ENCODE assay signal across 1 cellular context in the genomic region with DNA sequence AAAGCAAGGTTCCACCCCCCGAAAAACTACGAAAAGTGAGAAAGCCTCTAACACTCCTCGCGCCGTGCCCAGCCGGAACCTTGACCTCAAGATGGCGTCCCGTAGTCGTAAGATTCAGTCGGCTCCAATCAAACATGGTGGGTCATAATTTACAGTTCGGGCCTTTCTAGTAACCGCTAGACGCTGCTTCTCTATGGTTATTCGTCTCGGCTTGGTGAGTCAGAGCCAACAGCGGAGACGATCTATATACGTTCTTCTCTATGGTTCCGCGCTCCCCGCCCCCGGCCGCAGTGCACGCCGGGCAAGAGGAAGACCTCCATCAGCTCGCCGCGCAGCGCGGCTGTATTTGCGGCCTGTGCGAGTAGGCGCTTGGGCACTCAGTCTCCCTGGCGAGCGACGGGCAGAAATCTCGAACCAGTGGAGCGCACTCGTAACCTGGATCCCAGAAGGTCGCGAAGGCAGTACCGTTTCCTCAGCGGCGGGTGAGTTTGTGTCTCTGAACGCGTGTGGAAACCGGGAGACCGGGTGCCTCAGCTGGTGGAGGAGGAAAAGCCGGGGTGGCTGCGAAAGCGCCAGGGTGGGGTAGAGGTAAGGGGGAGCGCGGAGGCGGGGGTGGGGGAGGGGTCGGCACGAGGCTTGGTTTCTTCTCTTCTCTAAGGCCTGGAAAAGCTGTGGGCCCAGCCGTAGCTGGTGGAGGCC.
TF ChIP-seq lines count a peak whose summit lies in the region.

A gene (plus strand): TSS at position 311 of the 699 bp plus-strand sequence. CDS start 13,108 bp downstream, outside the sequence.

TF ChIP-seq in HepG2, 621 proteins besides CTCF, POLR2A, EP300 and RAD21 (continued from another document and continues in another):
- no peak for TF ChIP-seq ZBTB1 (CRISPR knock-in tag; IDR thresholded peaks at IDR 0.05; ENCODE audit: borderline replicate concordance)
- TF ChIP-seq FOXC1 (CRISPR knock-in tag; IDR thresholded peaks at IDR 0.05; ENCODE audit: borderline replicate concordance) = peak; percentile 32; the same call in 1 of the 2 replicates
- TF ChIP-seq, protein P1, sequence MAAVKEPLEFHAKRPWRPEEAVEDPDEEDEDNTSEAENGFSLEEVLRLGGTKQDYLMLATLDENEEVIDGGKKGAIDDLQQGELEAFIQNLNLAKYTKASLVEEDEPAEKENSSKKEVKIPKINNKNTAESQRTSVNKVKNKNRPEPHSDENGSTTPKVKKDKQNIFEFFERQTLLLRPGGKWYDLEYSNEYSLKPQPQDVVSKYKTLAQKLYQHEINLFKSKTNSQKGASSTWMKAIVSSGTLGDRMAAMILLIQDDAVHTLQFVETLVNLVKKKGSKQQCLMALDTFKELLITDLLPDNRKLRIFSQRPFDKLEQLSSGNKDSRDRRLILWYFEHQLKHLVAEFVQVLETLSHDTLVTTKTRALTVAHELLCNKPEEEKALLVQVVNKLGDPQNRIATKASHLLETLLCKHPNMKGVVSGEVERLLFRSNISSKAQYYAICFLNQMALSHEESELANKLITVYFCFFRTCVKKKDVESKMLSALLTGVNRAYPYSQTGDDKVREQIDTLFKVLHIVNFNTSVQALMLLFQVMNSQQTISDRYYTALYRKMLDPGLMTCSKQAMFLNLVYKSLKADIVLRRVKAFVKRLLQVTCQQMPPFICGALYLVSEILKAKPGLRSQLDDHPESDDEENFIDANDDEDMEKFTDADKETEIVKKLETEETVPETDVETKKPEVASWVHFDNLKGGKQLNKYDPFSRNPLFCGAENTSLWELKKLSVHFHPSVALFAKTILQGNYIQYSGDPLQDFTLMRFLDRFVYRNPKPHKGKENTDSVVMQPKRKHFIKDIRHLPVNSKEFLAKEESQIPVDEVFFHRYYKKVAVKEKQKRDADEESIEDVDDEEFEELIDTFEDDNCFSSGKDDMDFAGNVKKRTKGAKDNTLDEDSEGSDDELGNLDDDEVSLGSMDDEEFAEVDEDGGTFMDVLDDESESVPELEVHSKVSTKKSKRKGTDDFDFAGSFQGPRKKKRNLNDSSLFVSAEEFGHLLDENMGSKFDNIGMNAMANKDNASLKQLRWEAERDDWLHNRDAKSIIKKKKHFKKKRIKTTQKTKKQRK (IDR thresholded peaks at IDR 0.05; ENCODE audit: low read length) = no peak
- TF ChIP-seq POLR2AphosphoS5 (IDR thresholded peaks at IDR 0.05; ENCODE audit: low read depth, low read length) = peak; percentile 96
- TF ChIP-seq, protein P2, sequence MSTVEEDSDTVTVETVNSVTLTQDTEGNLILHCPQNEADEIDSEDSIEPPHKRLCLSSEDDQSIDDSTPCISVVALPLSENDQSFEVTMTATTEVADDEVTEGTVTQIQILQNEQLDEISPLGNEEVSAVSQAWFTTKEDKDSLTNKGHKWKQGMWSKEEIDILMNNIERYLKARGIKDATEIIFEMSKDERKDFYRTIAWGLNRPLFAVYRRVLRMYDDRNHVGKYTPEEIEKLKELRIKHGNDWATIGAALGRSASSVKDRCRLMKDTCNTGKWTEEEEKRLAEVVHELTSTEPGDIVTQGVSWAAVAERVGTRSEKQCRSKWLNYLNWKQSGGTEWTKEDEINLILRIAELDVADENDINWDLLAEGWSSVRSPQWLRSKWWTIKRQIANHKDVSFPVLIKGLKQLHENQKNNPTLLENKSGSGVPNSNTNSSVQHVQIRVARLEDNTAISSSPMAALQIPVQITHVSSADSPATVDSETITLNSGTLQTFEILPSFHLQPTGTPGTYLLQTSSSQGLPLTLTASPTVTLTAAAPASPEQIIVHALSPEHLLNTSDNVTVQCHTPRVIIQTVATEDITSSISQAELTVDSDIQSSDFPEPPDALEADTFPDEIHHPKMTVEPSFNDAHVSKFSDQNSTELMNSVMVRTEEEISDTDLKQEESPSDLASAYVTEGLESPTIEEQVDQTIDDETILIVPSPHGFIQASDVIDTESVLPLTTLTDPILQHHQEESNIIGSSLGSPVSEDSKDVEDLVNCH (CRISPR knock-in tag; IDR thresholded peaks at IDR 0.05) = no peak
- TF ChIP-seq, protein P3, sequence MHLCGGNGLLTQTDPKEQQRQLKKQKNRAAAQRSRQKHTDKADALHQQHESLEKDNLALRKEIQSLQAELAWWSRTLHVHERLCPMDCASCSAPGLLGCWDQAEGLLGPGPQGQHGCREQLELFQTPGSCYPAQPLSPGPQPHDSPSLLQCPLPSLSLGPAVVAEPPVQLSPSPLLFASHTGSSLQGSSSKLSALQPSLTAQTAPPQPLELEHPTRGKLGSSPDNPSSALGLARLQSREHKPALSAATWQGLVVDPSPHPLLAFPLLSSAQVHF (CRISPR knock-in tag; IDR thresholded peaks at IDR 0.05) = no peak
- no peak for TF ChIP-seq ZSCAN20 (CRISPR knock-in tag; IDR thresholded peaks at IDR 0.05; ENCODE audit: borderline replicate concordance)
- TF ChIP-seq MED8 (CRISPR knock-in tag; IDR thresholded peaks at IDR 0.05; ENCODE audit: insufficient replicate concordance) = no peak
- TF ChIP-seq, protein P4, sequence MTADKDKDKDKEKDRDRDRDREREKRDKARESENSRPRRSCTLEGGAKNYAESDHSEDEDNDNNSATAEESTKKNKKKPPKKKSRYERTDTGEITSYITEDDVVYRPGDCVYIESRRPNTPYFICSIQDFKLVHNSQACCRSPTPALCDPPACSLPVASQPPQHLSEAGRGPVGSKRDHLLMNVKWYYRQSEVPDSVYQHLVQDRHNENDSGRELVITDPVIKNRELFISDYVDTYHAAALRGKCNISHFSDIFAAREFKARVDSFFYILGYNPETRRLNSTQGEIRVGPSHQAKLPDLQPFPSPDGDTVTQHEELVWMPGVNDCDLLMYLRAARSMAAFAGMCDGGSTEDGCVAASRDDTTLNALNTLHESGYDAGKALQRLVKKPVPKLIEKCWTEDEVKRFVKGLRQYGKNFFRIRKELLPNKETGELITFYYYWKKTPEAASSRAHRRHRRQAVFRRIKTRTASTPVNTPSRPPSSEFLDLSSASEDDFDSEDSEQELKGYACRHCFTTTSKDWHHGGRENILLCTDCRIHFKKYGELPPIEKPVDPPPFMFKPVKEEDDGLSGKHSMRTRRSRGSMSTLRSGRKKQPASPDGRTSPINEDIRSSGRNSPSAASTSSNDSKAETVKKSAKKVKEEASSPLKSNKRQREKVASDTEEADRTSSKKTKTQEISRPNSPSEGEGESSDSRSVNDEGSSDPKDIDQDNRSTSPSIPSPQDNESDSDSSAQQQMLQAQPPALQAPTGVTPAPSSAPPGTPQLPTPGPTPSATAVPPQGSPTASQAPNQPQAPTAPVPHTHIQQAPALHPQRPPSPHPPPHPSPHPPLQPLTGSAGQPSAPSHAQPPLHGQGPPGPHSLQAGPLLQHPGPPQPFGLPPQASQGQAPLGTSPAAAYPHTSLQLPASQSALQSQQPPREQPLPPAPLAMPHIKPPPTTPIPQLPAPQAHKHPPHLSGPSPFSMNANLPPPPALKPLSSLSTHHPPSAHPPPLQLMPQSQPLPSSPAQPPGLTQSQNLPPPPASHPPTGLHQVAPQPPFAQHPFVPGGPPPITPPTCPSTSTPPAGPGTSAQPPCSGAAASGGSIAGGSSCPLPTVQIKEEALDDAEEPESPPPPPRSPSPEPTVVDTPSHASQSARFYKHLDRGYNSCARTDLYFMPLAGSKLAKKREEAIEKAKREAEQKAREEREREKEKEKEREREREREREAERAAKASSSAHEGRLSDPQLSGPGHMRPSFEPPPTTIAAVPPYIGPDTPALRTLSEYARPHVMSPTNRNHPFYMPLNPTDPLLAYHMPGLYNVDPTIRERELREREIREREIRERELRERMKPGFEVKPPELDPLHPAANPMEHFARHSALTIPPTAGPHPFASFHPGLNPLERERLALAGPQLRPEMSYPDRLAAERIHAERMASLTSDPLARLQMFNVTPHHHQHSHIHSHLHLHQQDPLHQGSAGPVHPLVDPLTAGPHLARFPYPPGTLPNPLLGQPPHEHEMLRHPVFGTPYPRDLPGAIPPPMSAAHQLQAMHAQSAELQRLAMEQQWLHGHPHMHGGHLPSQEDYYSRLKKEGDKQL (CRISPR knock-in tag; IDR thresholded peaks at IDR 0.05; ENCODE audit: low read depth) = no peak
- TF ChIP-seq, protein P5, sequence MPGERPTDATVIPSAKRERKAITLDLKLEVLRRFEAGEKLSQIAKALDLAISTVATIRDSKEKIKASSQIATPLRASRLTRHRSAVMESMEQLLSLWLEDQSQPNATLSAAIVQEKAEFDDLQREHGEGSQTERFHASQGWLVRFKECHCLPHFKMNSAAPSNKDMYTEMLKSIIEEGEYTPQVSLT (CRISPR knock-in tag; IDR thresholded peaks at IDR 0.05; ENCODE audit: borderline replicate concordance, low read depth) = no peak
- TF ChIP-seq BORCS8-MEF2B (CRISPR knock-in tag; IDR thresholded peaks at IDR 0.05) = peak; percentile 78
- TF ChIP-seq CHD2 (IDR thresholded peaks at IDR 0.05; ENCODE audit: low read depth, low read length) = no peak
- TF ChIP-seq ZNF446 (CRISPR knock-in tag; IDR thresholded peaks at IDR 0.05) = no peak
- TF ChIP-seq PHF21A (CRISPR knock-in tag; IDR thresholded peaks at IDR 0.05) = peak; percentile 95
- TF ChIP-seq ATM (IDR thresholded peaks at IDR 0.05; ENCODE audit: borderline replicate concordance) = no peak
- no peak for TF ChIP-seq SETDB1 (CRISPR knock-in tag; IDR thresholded peaks at IDR 0.05; ENCODE audit: borderline replicate concordance)
- no peak for TF ChIP-seq SOX6 (IDR thresholded peaks at IDR 0.05)
- peak; percentile 65 for TF ChIP-seq SOX6 (CRISPR knock-in tag; IDR thresholded peaks at IDR 0.05)
- peak; percentile 80 for TF ChIP-seq GATAD2A (CRISPR knock-in tag; IDR thresholded peaks at IDR 0.05)
- TF ChIP-seq ZNF766 (CRISPR knock-in tag; IDR thresholded peaks at IDR 0.05; ENCODE audit: borderline replicate concordance) = no peak; the same call in 1 of the 2 replicates
- peak; percentile 66 for TF ChIP-seq HDAC2 (CRISPR knock-in tag; IDR thresholded peaks at IDR 0.05)
- TF ChIP-seq ZNF724P (CRISPR knock-in tag; IDR thresholded peaks at IDR 0.05; ENCODE audit: borderline replicate concordance) = no peak
- no peak for TF ChIP-seq ZFP90 (CRISPR knock-in tag; IDR thresholded peaks at IDR 0.05; ENCODE audit: borderline replicate concordance)
- TF ChIP-seq NCOA1 (CRISPR knock-in tag; IDR thresholded peaks at IDR 0.05) = no peak
- peak; percentile 67 for TF ChIP-seq CBX1 (IDR thresholded peaks at IDR 0.05; ENCODE audit: low read depth)
- TF ChIP-seq MTA1 (CRISPR knock-in tag; IDR thresholded peaks at IDR 0.05; ENCODE audit: borderline replicate concordance) = peak; percentile 68
- no peak for TF ChIP-seq ZNF777 (CRISPR knock-in tag; IDR thresholded peaks at IDR 0.05)
- peak; percentile 99 for TF ChIP-seq PHF8 (CRISPR knock-in tag; IDR thresholded peaks at IDR 0.05)
- TF ChIP-seq MIER2 (CRISPR knock-in tag; IDR thresholded peaks at IDR 0.05) = 0 out of 2 replicates have a peak, but pooled peaks have one; percentile 46
- no peak for TF ChIP-seq ZFP36 (IDR thresholded peaks at IDR 0.05; ENCODE audit: borderline replicate concordance, low read depth, low read length, partially characterized antibody)
- TF ChIP-seq, protein P6, sequence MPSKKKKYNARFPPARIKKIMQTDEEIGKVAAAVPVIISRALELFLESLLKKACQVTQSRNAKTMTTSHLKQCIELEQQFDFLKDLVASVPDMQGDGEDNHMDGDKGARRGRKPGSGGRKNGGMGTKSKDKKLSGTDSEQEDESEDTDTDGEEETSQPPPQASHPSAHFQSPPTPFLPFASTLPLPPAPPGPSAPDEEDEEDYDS (CRISPR knock-in tag; IDR thresholded peaks at IDR 0.05) = peak; percentile 92
- TF ChIP-seq ZC3H13 (CRISPR knock-in tag; IDR thresholded peaks at IDR 0.05) = no peak
- no peak for TF ChIP-seq NR1H2 (CRISPR knock-in tag; IDR thresholded peaks at IDR 0.05; ENCODE audit: borderline replicate concordance, low read depth)
- no peak for TF ChIP-seq MAF1 (CRISPR knock-in tag; IDR thresholded peaks at IDR 0.05; ENCODE audit: borderline replicate concordance)
- TF ChIP-seq TAF1 (CRISPR knock-in tag; IDR thresholded peaks at IDR 0.05) = peak; percentile 97
- TF ChIP-seq, protein P7, sequence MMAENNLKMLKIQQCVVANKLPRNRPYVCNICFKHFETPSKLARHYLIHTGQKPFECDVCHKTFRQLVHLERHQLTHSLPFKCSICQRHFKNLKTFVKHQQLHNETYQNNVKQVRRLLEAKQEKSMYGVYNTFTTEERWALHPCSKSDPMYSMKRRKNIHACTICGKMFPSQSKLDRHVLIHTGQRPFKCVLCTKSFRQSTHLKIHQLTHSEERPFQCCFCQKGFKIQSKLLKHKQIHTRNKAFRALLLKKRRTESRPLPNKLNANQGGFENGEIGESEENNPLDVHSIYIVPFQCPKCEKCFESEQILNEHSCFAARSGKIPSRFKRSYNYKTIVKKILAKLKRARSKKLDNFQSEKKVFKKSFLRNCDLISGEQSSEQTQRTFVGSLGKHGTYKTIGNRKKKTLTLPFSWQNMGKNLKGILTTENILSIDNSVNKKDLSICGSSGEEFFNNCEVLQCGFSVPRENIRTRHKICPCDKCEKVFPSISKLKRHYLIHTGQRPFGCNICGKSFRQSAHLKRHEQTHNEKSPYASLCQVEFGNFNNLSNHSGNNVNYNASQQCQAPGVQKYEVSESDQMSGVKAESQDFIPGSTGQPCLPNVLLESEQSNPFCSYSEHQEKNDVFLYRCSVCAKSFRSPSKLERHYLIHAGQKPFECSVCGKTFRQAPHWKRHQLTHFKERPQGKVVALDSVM (CRISPR knock-in tag; IDR thresholded peaks at IDR 0.05) = peak; percentile 71
- peak; percentile 89 for TF ChIP-seq SRY (CRISPR knock-in tag; IDR thresholded peaks at IDR 0.05)
- no peak for TF ChIP-seq LCORL (IDR thresholded peaks at IDR 0.05)
- TF ChIP-seq LCORL (CRISPR knock-in tag; IDR thresholded peaks at IDR 0.05) = peak; percentile 38; the same call in 1 of the 2 replicates
